In genomic region chr6:84224251-84224650, GRCh38 we compare ENCODE assay signal across 16 cellular contexts.
"Had no signal": no experiment of that assay in that cellular context is flagged by ENCODE, and none has a peak within 500 bp of the region (broad histone marks: within the 10 kb centered on the region; RNA-seq: fewer than 3 reads in every experiment).

No MANE protein-coding gene starts in this region.

- H3K9me3 ChIP-seq: transverse colon, vagina had no signal

- H3K36me3 ChIP-seq: transverse colon, vagina had no signal

- H3K27me3 ChIP-seq: transverse colon, vagina had no signal

- DNase-seq: activated CD4-positive, alpha-beta T cell treated with anti-CD3 and anti-CD28 coated beads for 4 hours; activated CD8-positive, alpha-beta memory T cell treated with anti-CD3 and anti-CD28 coated beads, Interleukin-2, amount 50 U/mL, for 4 hours; activated CD8-positive, alpha-beta T cell treated with anti-CD3 and anti-CD28 coated beads, Interleukin-2, amount 10 ng/mL, durations not matched to agents 7 days and 5 days; activated gamma-delta T cell treated with Interleukin-2 at 50 U/mL for 16 hours; activated naive CD8-positive, alpha-beta T cell treated with anti-CD3 and anti-CD28 coated beads for 36 hours; anterior cingulate cortex; mesenchymal stem cell; natural killer cell; nucleus accumbens; small intestine; stimulated activated CD4-positive, alpha-beta T cell treated with anti-CD3 and anti-CD28 coated beads, Interleukin-4, amount 100 ng/mL, for 24 hours; stimulated activated naive CD4-positive, alpha-beta T cell; T-helper 17 cell; transverse colon had no signal

- H3K27ac ChIP-seq: transverse colon, vagina had no signal

- H3K4me3 ChIP-seq: transverse colon, vagina had no signal

- ATAC-seq: activated CD8-positive, alpha-beta T cell treated with anti-CD3 and anti-CD28 coated beads, Interleukin-2, amount 10 ng/mL, durations not matched to agents 7 days and 5 days; natural killer cell; T-helper 17 cell; WTC11 had no signal
